In the genomic region with DNA sequence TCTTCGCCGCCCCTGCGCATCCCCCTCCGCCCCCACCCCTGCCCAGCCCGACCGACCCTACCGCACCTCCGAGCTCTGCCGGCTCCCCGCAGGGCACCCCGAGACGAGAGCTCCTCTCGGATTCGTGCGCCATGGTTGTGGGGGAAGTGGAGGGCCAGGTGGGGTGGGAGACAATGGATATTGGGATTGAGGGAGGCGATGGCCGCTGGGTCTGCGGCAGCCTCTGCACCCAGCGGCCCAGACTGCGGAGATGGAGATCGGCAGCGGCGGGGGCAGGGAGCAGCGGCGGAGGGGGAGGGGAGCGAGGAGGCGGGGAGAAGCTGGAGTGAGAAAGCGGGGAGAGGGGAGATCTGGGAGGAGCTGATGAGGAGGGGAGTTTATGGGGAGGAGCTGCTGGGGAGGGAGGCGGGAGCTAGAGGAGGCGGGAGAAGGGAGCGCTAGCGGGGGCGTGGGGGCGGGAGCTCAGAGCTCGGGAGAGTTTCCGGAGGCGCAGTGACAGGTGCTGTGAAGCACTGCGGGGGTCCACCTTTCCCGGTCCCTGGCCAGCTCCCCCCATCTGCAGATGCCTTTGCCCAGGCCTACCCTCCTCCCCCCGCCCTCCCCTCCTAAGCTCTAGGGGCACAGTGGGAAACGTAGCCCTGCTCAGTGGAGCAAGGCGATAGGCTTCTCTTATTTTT, we compare ENCODE assay signal across 1 cellular context.
TF ChIP-seq lines count a peak whose summit lies in the region.

A gene (minus strand): TSS at position 352 of the 677 bp plus-strand sequence. CDS start 219 bp downstream, at position 133.

TF ChIP-seq in WTC11, 78 proteins besides CTCF, POLR2A, EP300 and RAD21 (continued from another document and continues in another):
- TF ChIP-seq, protein P1, sequence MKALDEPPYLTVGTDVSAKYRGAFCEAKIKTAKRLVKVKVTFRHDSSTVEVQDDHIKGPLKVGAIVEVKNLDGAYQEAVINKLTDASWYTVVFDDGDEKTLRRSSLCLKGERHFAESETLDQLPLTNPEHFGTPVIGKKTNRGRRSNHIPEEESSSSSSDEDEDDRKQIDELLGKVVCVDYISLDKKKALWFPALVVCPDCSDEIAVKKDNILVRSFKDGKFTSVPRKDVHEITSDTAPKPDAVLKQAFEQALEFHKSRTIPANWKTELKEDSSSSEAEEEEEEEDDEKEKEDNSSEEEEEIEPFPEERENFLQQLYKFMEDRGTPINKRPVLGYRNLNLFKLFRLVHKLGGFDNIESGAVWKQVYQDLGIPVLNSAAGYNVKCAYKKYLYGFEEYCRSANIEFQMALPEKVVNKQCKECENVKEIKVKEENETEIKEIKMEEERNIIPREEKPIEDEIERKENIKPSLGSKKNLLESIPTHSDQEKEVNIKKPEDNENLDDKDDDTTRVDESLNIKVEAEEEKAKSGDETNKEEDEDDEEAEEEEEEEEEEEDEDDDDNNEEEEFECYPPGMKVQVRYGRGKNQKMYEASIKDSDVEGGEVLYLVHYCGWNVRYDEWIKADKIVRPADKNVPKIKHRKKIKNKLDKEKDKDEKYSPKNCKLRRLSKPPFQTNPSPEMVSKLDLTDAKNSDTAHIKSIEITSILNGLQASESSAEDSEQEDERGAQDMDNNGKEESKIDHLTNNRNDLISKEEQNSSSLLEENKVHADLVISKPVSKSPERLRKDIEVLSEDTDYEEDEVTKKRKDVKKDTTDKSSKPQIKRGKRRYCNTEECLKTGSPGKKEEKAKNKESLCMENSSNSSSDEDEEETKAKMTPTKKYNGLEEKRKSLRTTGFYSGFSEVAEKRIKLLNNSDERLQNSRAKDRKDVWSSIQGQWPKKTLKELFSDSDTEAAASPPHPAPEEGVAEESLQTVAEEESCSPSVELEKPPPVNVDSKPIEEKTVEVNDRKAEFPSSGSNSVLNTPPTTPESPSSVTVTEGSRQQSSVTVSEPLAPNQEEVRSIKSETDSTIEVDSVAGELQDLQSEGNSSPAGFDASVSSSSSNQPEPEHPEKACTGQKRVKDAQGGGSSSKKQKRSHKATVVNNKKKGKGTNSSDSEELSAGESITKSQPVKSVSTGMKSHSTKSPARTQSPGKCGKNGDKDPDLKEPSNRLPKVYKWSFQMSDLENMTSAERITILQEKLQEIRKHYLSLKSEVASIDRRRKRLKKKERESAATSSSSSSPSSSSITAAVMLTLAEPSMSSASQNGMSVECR (CRISPR knock-in tag; IDR thresholded peaks at IDR 0.05; ENCODE audit: borderline replicate concordance): 0 out of 2 replicates have a peak, but pooled peaks have one; percentile 3
- TF ChIP-seq, protein P2, sequence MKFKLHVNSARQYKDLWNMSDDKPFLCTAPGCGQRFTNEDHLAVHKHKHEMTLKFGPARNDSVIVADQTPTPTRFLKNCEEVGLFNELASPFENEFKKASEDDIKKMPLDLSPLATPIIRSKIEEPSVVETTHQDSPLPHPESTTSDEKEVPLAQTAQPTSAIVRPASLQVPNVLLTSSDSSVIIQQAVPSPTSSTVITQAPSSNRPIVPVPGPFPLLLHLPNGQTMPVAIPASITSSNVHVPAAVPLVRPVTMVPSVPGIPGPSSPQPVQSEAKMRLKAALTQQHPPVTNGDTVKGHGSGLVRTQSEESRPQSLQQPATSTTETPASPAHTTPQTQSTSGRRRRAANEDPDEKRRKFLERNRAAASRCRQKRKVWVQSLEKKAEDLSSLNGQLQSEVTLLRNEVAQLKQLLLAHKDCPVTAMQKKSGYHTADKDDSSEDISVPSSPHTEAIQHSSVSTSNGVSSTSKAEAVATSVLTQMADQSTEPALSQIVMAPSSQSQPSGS (CRISPR knock-in tag; IDR thresholded peaks at IDR 0.05; ENCODE audit: borderline replicate concordance, low read depth): no peak
- no peak for TF ChIP-seq ZNF423 (CRISPR knock-in tag; IDR thresholded peaks at IDR 0.05)
- TF ChIP-seq FOXJ3 (CRISPR knock-in tag; IDR thresholded peaks at IDR 0.05; ENCODE audit: borderline replicate concordance): no peak
- peak; percentile 51; the same call in 1 of the 2 replicates for TF ChIP-seq ZBTB21 (CRISPR knock-in tag; IDR thresholded peaks at IDR 0.05; ENCODE audit: borderline replicate concordance)
- no peak for TF ChIP-seq CREB1 (CRISPR knock-in tag; IDR thresholded peaks at IDR 0.05)
- TF ChIP-seq ATF1 (CRISPR knock-in tag; IDR thresholded peaks at IDR 0.05): no peak
- TF ChIP-seq OVOL2 (CRISPR knock-in tag; IDR thresholded peaks at IDR 0.05; ENCODE audit: borderline replicate concordance): no peak
- no peak for TF ChIP-seq MXD4 (CRISPR knock-in tag; IDR thresholded peaks at IDR 0.05; ENCODE audit: borderline replicate concordance)
- TF ChIP-seq JAZF1 (CRISPR knock-in tag; IDR thresholded peaks at IDR 0.05): no peak
- no peak for TF ChIP-seq ZNF232 (CRISPR knock-in tag; IDR thresholded peaks at IDR 0.05)
- TF ChIP-seq, protein P3, sequence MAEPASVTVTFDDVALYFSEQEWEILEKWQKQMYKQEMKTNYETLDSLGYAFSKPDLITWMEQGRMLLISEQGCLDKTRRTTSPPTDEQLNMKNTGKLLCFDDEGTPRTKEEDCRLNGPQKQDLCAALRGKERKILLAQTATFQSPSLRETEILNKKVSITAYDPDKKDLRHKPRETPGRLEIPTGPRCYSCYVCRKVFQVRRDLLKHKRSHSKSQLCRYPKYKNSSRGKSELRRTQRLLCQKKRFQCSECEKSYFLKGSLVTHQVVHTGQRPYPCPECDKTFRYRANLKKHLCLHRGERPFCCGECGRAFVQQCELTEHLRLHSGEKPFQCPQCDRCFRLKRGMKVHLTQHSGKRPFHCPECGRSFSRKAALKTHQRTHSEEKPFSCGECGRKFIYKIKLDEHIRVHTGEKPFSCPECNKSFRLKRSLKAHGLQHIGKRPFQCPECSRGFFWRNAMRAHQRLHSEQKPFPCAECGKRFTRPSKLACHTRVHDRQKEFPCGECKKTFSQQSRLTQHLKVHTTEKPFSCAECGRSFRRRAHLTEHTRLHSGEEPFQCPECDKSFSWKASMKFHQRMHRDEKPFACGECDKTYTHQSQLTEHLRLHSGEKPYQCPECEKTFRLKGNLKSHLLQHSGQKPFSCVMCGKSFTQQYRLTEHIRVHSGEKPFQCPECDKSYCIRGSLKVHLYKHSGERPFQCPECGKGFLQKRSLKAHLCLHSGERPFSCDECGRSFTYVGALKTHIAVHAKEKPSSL (CRISPR knock-in tag; conservative IDR thresholded peaks at IDR 0.05): no peak
- no peak for TF ChIP-seq NFYB (CRISPR knock-in tag; conservative IDR thresholded peaks at IDR 0.05; ENCODE audit: low read depth)
- peak; percentile 56; the same call in 1 of the 2 replicates for TF ChIP-seq ETV6 (CRISPR knock-in tag; IDR thresholded peaks at IDR 0.05)
- TF ChIP-seq RELA (CRISPR knock-in tag; IDR thresholded peaks at IDR 0.05; ENCODE audit: borderline replicate concordance): no peak
- no peak for TF ChIP-seq ZNF138 (CRISPR knock-in tag; conservative IDR thresholded peaks at IDR 0.05)
- TF ChIP-seq, protein P4, sequence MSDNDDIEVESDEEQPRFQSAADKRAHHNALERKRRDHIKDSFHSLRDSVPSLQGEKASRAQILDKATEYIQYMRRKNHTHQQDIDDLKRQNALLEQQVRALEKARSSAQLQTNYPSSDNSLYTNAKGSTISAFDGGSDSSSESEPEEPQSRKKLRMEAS (CRISPR knock-in tag; IDR thresholded peaks at IDR 0.05): no peak; the same call in 1 of the 2 replicates
- no peak for TF ChIP-seq NFATC4 (CRISPR knock-in tag; IDR thresholded peaks at IDR 0.05)
- TF ChIP-seq SOX15 (CRISPR knock-in tag; IDR thresholded peaks at IDR 0.05): no peak
- no peak for TF ChIP-seq CREM (CRISPR knock-in tag; IDR thresholded peaks at IDR 0.05)
- no peak for TF ChIP-seq GTF2I (CRISPR knock-in tag; conservative IDR thresholded peaks at IDR 0.05)
- TF ChIP-seq, protein P5, sequence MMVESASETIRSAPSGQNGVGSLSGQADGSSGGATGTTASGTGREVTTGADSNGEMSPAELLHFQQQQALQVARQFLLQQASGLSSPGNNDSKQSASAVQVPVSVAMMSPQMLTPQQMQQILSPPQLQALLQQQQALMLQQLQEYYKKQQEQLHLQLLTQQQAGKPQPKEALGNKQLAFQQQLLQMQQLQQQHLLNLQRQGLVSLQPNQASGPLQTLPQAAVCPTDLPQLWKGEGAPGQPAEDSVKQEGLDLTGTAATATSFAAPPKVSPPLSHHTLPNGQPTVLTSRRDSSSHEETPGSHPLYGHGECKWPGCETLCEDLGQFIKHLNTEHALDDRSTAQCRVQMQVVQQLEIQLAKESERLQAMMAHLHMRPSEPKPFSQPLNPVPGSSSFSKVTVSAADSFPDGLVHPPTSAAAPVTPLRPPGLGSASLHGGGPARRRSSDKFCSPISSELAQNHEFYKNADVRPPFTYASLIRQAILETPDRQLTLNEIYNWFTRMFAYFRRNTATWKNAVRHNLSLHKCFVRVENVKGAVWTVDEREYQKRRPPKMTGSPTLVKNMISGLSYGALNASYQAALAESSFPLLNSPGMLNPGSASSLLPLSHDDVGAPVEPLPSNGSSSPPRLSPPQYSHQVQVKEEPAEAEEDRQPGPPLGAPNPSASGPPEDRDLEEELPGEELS (CRISPR knock-in tag; IDR thresholded peaks at IDR 0.05): no peak
- TF ChIP-seq, protein P6, sequence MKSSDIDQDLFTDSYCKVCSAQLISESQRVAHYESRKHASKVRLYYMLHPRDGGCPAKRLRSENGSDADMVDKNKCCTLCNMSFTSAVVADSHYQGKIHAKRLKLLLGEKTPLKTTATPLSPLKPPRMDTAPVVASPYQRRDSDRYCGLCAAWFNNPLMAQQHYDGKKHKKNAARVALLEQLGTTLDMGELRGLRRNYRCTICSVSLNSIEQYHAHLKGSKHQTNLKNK (CRISPR knock-in tag; IDR thresholded peaks at IDR 0.05): no peak
- TF ChIP-seq TP53 (CRISPR knock-in tag; IDR thresholded peaks at IDR 0.05): no peak; the same call in 1 of the 2 replicates
- no peak for TF ChIP-seq HMGA2 (CRISPR knock-in tag; IDR thresholded peaks at IDR 0.05)
- TF ChIP-seq, protein P7, sequence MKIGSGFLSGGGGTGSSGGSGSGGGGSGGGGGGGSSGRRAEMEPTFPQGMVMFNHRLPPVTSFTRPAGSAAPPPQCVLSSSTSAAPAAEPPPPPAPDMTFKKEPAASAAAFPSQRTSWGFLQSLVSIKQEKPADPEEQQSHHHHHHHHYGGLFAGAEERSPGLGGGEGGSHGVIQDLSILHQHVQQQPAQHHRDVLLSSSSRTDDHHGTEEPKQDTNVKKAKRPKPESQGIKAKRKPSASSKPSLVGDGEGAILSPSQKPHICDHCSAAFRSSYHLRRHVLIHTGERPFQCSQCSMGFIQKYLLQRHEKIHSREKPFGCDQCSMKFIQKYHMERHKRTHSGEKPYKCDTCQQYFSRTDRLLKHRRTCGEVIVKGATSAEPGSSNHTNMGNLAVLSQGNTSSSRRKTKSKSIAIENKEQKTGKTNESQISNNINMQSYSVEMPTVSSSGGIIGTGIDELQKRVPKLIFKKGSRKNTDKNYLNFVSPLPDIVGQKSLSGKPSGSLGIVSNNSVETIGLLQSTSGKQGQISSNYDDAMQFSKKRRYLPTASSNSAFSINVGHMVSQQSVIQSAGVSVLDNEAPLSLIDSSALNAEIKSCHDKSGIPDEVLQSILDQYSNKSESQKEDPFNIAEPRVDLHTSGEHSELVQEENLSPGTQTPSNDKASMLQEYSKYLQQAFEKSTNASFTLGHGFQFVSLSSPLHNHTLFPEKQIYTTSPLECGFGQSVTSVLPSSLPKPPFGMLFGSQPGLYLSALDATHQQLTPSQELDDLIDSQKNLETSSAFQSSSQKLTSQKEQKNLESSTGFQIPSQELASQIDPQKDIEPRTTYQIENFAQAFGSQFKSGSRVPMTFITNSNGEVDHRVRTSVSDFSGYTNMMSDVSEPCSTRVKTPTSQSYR (CRISPR knock-in tag; IDR thresholded peaks at IDR 0.05): peak; percentile 28; the same call in 1 of the 2 replicates
- no peak for TF ChIP-seq NR2C2 (CRISPR knock-in tag; IDR thresholded peaks at IDR 0.05)
- no peak for TF ChIP-seq SMAD4 (CRISPR knock-in tag; IDR thresholded peaks at IDR 0.05)
- TF ChIP-seq, protein P8, sequence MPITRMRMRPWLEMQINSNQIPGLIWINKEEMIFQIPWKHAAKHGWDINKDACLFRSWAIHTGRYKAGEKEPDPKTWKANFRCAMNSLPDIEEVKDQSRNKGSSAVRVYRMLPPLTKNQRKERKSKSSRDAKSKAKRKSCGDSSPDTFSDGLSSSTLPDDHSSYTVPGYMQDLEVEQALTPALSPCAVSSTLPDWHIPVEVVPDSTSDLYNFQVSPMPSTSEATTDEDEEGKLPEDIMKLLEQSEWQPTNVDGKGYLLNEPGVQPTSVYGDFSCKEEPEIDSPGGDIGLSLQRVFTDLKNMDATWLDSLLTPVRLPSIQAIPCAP (CRISPR knock-in tag; IDR thresholded peaks at IDR 0.05): no peak
- TF ChIP-seq, protein P9, sequence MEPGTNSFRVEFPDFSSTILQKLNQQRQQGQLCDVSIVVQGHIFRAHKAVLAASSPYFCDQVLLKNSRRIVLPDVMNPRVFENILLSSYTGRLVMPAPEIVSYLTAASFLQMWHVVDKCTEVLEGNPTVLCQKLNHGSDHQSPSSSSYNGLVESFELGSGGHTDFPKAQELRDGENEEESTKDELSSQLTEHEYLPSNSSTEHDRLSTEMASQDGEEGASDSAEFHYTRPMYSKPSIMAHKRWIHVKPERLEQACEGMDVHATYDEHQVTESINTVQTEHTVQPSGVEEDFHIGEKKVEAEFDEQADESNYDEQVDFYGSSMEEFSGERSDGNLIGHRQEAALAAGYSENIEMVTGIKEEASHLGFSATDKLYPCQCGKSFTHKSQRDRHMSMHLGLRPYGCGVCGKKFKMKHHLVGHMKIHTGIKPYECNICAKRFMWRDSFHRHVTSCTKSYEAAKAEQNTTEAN (CRISPR knock-in tag; IDR thresholded peaks at IDR 0.05): peak; percentile 66; the same call in 1 of the 2 replicates
- TF ChIP-seq, protein P10, sequence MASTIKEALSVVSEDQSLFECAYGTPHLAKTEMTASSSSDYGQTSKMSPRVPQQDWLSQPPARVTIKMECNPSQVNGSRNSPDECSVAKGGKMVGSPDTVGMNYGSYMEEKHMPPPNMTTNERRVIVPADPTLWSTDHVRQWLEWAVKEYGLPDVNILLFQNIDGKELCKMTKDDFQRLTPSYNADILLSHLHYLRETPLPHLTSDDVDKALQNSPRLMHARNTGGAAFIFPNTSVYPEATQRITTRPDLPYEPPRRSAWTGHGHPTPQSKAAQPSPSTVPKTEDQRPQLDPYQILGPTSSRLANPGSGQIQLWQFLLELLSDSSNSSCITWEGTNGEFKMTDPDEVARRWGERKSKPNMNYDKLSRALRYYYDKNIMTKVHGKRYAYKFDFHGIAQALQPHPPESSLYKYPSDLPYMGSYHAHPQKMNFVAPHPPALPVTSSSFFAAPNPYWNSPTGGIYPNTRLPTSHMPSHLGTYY (CRISPR knock-in tag; IDR thresholded peaks at IDR 0.05): peak; percentile 42; the same call in 1 of the 2 replicates
- TF ChIP-seq, protein P11, sequence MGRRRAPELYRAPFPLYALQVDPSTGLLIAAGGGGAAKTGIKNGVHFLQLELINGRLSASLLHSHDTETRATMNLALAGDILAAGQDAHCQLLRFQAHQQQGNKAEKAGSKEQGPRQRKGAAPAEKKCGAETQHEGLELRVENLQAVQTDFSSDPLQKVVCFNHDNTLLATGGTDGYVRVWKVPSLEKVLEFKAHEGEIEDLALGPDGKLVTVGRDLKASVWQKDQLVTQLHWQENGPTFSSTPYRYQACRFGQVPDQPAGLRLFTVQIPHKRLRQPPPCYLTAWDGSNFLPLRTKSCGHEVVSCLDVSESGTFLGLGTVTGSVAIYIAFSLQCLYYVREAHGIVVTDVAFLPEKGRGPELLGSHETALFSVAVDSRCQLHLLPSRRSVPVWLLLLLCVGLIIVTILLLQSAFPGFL (CRISPR knock-in tag; IDR thresholded peaks at IDR 0.05; ENCODE audit: borderline replicate concordance): no peak
